Comparison of ENCODE assay signal across 1 cellular context in the genomic region with DNA sequence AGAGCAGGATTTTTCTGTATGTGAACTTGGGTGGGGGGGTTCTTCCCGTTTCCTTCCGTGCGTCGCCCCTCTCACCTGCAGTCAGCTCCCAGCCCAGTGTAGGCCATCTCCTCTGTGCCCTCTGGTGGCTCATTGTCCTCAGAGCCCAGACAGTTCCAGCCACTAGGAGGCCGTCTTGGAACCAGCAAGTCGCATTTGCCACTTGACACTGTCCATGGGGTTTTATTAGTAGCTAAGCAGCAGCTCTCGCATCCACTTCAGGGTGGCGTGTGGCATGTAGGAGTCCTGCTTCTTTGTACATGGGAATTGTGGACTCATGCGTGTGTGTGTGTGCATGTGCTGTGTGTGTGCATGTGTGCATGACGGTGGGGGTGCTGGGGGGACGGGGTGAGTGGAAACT.
TF ChIP-seq lines count a peak whose summit lies in the region.

No MANE protein-coding gene starts in this region.

TF ChIP-seq in WTC11, 78 proteins besides CTCF, POLR2A, EP300 and RAD21 (continued from another document):
- TF ChIP-seq, protein P1, sequence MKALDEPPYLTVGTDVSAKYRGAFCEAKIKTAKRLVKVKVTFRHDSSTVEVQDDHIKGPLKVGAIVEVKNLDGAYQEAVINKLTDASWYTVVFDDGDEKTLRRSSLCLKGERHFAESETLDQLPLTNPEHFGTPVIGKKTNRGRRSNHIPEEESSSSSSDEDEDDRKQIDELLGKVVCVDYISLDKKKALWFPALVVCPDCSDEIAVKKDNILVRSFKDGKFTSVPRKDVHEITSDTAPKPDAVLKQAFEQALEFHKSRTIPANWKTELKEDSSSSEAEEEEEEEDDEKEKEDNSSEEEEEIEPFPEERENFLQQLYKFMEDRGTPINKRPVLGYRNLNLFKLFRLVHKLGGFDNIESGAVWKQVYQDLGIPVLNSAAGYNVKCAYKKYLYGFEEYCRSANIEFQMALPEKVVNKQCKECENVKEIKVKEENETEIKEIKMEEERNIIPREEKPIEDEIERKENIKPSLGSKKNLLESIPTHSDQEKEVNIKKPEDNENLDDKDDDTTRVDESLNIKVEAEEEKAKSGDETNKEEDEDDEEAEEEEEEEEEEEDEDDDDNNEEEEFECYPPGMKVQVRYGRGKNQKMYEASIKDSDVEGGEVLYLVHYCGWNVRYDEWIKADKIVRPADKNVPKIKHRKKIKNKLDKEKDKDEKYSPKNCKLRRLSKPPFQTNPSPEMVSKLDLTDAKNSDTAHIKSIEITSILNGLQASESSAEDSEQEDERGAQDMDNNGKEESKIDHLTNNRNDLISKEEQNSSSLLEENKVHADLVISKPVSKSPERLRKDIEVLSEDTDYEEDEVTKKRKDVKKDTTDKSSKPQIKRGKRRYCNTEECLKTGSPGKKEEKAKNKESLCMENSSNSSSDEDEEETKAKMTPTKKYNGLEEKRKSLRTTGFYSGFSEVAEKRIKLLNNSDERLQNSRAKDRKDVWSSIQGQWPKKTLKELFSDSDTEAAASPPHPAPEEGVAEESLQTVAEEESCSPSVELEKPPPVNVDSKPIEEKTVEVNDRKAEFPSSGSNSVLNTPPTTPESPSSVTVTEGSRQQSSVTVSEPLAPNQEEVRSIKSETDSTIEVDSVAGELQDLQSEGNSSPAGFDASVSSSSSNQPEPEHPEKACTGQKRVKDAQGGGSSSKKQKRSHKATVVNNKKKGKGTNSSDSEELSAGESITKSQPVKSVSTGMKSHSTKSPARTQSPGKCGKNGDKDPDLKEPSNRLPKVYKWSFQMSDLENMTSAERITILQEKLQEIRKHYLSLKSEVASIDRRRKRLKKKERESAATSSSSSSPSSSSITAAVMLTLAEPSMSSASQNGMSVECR (CRISPR knock-in tag; IDR thresholded peaks at IDR 0.05; ENCODE audit: borderline replicate concordance): no peak
- TF ChIP-seq NR3C1 (CRISPR knock-in tag; conservative IDR thresholded peaks at IDR 0.05; ENCODE audit: low read depth) (no peak), JAZF1 (CRISPR knock-in tag; IDR thresholded peaks at IDR 0.05) (no peak)
